Comparison of ENCODE assay signal across 19 cellular contexts in genomic region chr3:146692254-146692653, GRCh38.
DNase-seq lines count a peak whose midpoint lies in the region; ATAC-seq and TF ChIP-seq lines count a peak whose summit lies in the region.
"Had no signal": no experiment of that assay in that cellular context is flagged by ENCODE, and none has a peak within 500 bp of the region (broad histone marks: within the 10 kb centered on the region; RNA-seq: fewer than 3 reads in every experiment).

No MANE protein-coding gene starts in this region.

- H3K79me1 ChIP-seq in IMR-90 (ENCODE audit: low read depth in 1 of 2, low read length in 2 of 2) (no peaks in the 10 kb centered on the region), trophoblast cell (ENCODE audit: low read length) (no peaks in the 10 kb centered on the region)

- no peak overlapping the region for H2BK20ac ChIP-seq in IMR-90 (ENCODE audit: low read depth, low read length)

- H3K56ac ChIP-seq in IMR-90 (ENCODE audit: extremely low read depth, insufficient read depth, low read length), result no peak overlapping the region

- intact Hi-C loops in IMR-90 (cut with micrococcal nuclease), result no loop called here

- H2BK15ac ChIP-seq in IMR-90 (ENCODE audit: low read depth, low read length), result no peak overlapping the region

- no peaks in the 10 kb centered on the region for H3K4me1 Mint-ChIP-seq in chondrocyte (ENCODE audit: low read depth)
- H3K4me1 Mint-ChIP-seq: CD4-positive, CD25-positive, alpha-beta regulatory T cell; CD8-positive, alpha-beta memory T cell; IgD-negative memory B cell had no signal

- no peaks in the 10 kb centered on the region for H3K27me3 ChIP-seq in IMR-90 (ENCODE audit: control insufficient read depth, insufficient read depth, low read length)
- H3K27me3 ChIP-seq in trophoblast cell (ENCODE audit: insufficient read depth, low read length), result no peaks in the 10 kb centered on the region
- H3K27me3 ChIP-seq: BE2C had no signal

- TF ChIP-seq POLR2A in IMR-90 (IDR thresholded peaks at IDR 0.05; ENCODE audit: low read depth, low read length), result no peak

- H2BK5ac ChIP-seq in IMR-90 (ENCODE audit: low read depth, low read length, poor library complexity, severe bottlenecking) (no peak overlapping the region), trophoblast cell (ENCODE audit: low read depth, low read length, poor library complexity) (no peak overlapping the region)

- no peak for ATAC-seq in IMR-90 (ENCODE audit: low read depth)

- no peaks in the 10 kb centered on the region for H4K20me1 ChIP-seq in IMR-90 (ENCODE audit: insufficient read depth, low read length)

- H3K14ac ChIP-seq in IMR-90 (replicated peaks; ENCODE audit: low read depth, low read length), result no peak overlapping the region
- no peak overlapping the region for H3K14ac ChIP-seq in trophoblast cell (ENCODE audit: low read length)

- no peak overlapping the region for H3K27ac Mint-ChIP-seq in chondrocyte (ENCODE audit: unreplicated experiment)
- H3K27ac Mint-ChIP-seq: CD4-positive, CD25-positive, alpha-beta regulatory T cell; CD8-positive, alpha-beta memory T cell; IgD-negative memory B cell had no signal

- peaks cover 6% of the 10 kb centered on the region for H3K36me3 Mint-ChIP-seq in chondrocyte (ENCODE audit: low read depth)
- H3K36me3 Mint-ChIP-seq: CD4-positive, CD25-positive, alpha-beta regulatory T cell; CD8-positive, alpha-beta memory T cell; IgD-negative memory B cell had no signal

- in situ Hi-C loops in IMR-90 (cut with MboI; ENCODE audit: low sequenced_read_pairs), result no loop called here

- H4K91ac ChIP-seq in IMR-90 (ENCODE audit: insufficient read depth, low read depth, low read length) (no peak overlapping the region), trophoblast cell (ENCODE audit: low read depth, low read length) (no peak overlapping the region)

- dilution Hi-C loops in IMR-90 (cut with HindIII; ENCODE audit: low sequenced_read_pairs, unreplicated experiment), result no loop called here

- H2AFZ ChIP-seq in IMR-90 (replicated peaks; ENCODE audit: low read length, poor library complexity), result no peak overlapping the region
- H2AFZ ChIP-seq in trophoblast cell (ENCODE audit: insufficient read depth, low read length, poor library complexity), result no peak overlapping the region
- H2AFZ ChIP-seq: GM23248 had no signal

- no peak overlapping the region for H2BK120ac ChIP-seq in IMR-90 (ENCODE audit: low read depth, low read length)
- H2BK120ac ChIP-seq in trophoblast cell (ENCODE audit: insufficient read depth, low read length, poor library complexity), result no peak overlapping the region

- no CpG with 5 or more reads among the region's 2 CpGs for WGBS in IMR-90 (ENCODE audit: extremely low coverage in 2 of 2, insufficient read length in 1 of 2), 2 experiments
- WGBS in trophoblast cell (ENCODE audit: extremely low coverage, insufficient coverage, insufficient read length), result no CpG with 5 or more reads among the region's 2 CpGs

- no peak overlapping the region for H3K4me3 Mint-ChIP-seq in chondrocyte (ENCODE audit: unreplicated experiment)
- H3K4me3 Mint-ChIP-seq: CD4-positive, CD25-positive, alpha-beta regulatory T cell; CD8-positive, alpha-beta memory T cell; IgD-negative memory B cell had no signal

- H3K23ac ChIP-seq in IMR-90 (ENCODE audit: low read depth, low read length) (no peak overlapping the region), trophoblast cell (ENCODE audit: low read length) (peak overlapping the region; percentile 89)

- H3K4me3 ChIP-seq in AG10803 (ENCODE audit: low read length), result no peak overlapping the region
- no peak overlapping the region for H3K4me3 ChIP-seq in IMR-90 (ENCODE audit: insufficient read depth, low read depth, low read length)
- H3K4me3 ChIP-seq in trophoblast cell (ENCODE audit: low read depth, low read length), result no peak overlapping the region
- H3K4me3 ChIP-seq: GM23248 had no signal

- TF ChIP-seq CTCF in AG10803 (conservative IDR thresholded peaks at IDR 0.05; ENCODE audit: low read length) (no peak), IMR-90 (conservative IDR thresholded peaks at IDR 0.05; ENCODE audit: low read depth, low read length) (no peak), chondrocyte (IDR thresholded peaks at IDR 0.05) (no peak)

- CTCF ChIA-PET in IMR-90 (lab: Yijun Ruan, JAX), result no interaction called here

- BruUV-seq in IMR-90 (replicated peaks; lab: Mats Ljungman, UMichigan), result no TSS peak

- POLR2A ChIA-PET in IMR-90 (lab: Charles Lee; ENCODE audit: unreplicated experiment), result no interaction called here

- H3K4ac ChIP-seq in IMR-90 (ENCODE audit: low read depth, low read length) (no peak overlapping the region), trophoblast cell (ENCODE audit: low read depth, low read length) (no peak overlapping the region)

- no peak overlapping the region for H4K5ac ChIP-seq in IMR-90 (ENCODE audit: low read depth, low read length)

- TF ChIP-seq RAD21 in IMR-90 (IDR thresholded peaks at IDR 0.05; ENCODE audit: low read length), result no peak

- no peaks in the 10 kb centered on the region for H3K9me1 ChIP-seq in IMR-90 (ENCODE audit: insufficient read depth, low read length)

- H4K8ac ChIP-seq in IMR-90 (ENCODE audit: low read depth in 2 of 2, low read length in 2 of 2) (no peak overlapping the region), trophoblast cell (ENCODE audit: low read depth, low read length) (no peak overlapping the region)

- H3K36me3 ChIP-seq in IMR-90 (ENCODE audit: control insufficient read depth, insufficient read depth, low read length) (no peaks in the 10 kb centered on the region), trophoblast cell (ENCODE audit: control insufficient read depth in 1 of 2, insufficient read depth in 2 of 2, low read length in 2 of 2) (no peaks in the 10 kb centered on the region)
- H3K36me3 ChIP-seq: BE2C had no signal

- H2AK9ac ChIP-seq in IMR-90 (replicated peaks; ENCODE audit: low read depth, low read length, poor library complexity), result no peak overlapping the region

- no peak overlapping the region for H3K4me2 ChIP-seq in IMR-90 (ENCODE audit: low read depth, low read length)
- H3K4me2 ChIP-seq in trophoblast cell (ENCODE audit: low read length), result no peak overlapping the region

- H3K9me3 ChIP-seq in IMR-90 (ENCODE audit: control insufficient read depth, insufficient read depth, low read length) (no peaks in the 10 kb centered on the region), trophoblast cell (ENCODE audit: insufficient read depth, low read depth, low read length) (no peaks in the 10 kb centered on the region)
- H3K9me3 ChIP-seq: BE2C had no signal

- H4K12ac ChIP-seq in trophoblast cell (ENCODE audit: low read depth, low read length), result no peak overlapping the region

- no peak overlapping the region for H2AK5ac ChIP-seq in IMR-90 (ENCODE audit: low read depth, low read length)
- no peak overlapping the region for H2AK5ac ChIP-seq in trophoblast cell (ENCODE audit: low read length)

- H2BK12ac ChIP-seq in trophoblast cell (ENCODE audit: low read length), result no peak overlapping the region

- H3K18ac ChIP-seq in IMR-90 (ENCODE audit: low read depth, low read length), result no peak overlapping the region
- H3K18ac ChIP-seq in trophoblast cell (ENCODE audit: low read length), result no peak overlapping the region

- peak; percentile 10 for DNase-seq in AG10803 (ENCODE audit: low read depth)
- DNase-seq in IMR-90, result no peak
- peak; percentile 43 for DNase-seq in chondrocyte (ENCODE audit: low spot score)
- DNase-seq in trophoblast cell, result peak; percentile 77 to 82
- no peak for DNase-seq in NCI-H187 (lab: John Stamatoyannopoulos, UW)
- no peak for DNase-seq in germinal center (ENCODE audit: low spot score)
- DNase-seq: BE2C; C1 segment of cervical spinal cord; CD4-positive, CD25-positive, alpha-beta regulatory T cell; CD8-positive, alpha-beta memory T cell; COR-L47; DMS 273 treated with DMSO at 0.1 percent for 48 hours; DMS53; DND-41; EL; GM23248; HCEC 1CT had no signal

- H3K9ac ChIP-seq in IMR-90 (ENCODE audit: low read depth, low read length) (no peak overlapping the region), trophoblast cell (ENCODE audit: low read length) (peak overlapping the region; percentile 10)
- H3K9ac ChIP-seq: GM23248 had no signal

- H3K4me1 ChIP-seq in IMR-90 (ENCODE audit: control insufficient read depth, insufficient read depth, low read length) (no peaks in the 10 kb centered on the region), trophoblast cell (ENCODE audit: control insufficient read depth in 1 of 2, insufficient read depth in 2 of 2, low read length in 2 of 2) (peaks cover 0 to 4% of the 10 kb centered on the region in 2 experiments)
- H3K4me1 ChIP-seq: BE2C had no signal

- H3K9me3 Mint-ChIP-seq in chondrocyte (ENCODE audit: low read depth), result peaks cover 25% of the 10 kb centered on the region

- no peaks in the 10 kb centered on the region for H3K79me2 ChIP-seq in trophoblast cell (ENCODE audit: control insufficient read depth, insufficient read depth, low read length, poor library complexity)

- H3K27me3 Mint-ChIP-seq in chondrocyte (ENCODE audit: low read depth), result no peaks in the 10 kb centered on the region
- H3K27me3 Mint-ChIP-seq: CD4-positive, CD25-positive, alpha-beta regulatory T cell; CD8-positive, alpha-beta memory T cell; IgD-negative memory B cell had no signal

- H3K27ac ChIP-seq in IMR-90 (ENCODE audit: insufficient read depth, low read length), result no peak overlapping the region
- no peak overlapping the region for H3K27ac ChIP-seq in trophoblast cell (ENCODE audit: low read depth, low read length)
- H3K27ac ChIP-seq: GM23248, HL-60 had no signal

TF ChIP-seq in IMR-90, 13 proteins besides CTCF, POLR2A, EP300 and RAD21:
- TF ChIP-seq CEBPB (IDR thresholded peaks at IDR 0.05; ENCODE audit: low read depth, low read length) (0 out of 2 replicates have a peak, but pooled peaks have one; percentile 23), MAZ (IDR thresholded peaks at IDR 0.05; ENCODE audit: borderline replicate concordance, low read depth, low read length) (no peak)

Comparison
In these comparisons a context has a peak if more than half of its experiments do, and no peak if none do; other contexts are left out.
1. DNase-seq: peak in AG10803 (single experiment), chondrocyte (single experiment) and trophoblast cell (2 of 2); none in IMR-90 (single experiment), NCI-H187 (0 of 2) and germinal center (single experiment).